ENCODE assay signal across 9 cellular contexts in the genomic region with DNA sequence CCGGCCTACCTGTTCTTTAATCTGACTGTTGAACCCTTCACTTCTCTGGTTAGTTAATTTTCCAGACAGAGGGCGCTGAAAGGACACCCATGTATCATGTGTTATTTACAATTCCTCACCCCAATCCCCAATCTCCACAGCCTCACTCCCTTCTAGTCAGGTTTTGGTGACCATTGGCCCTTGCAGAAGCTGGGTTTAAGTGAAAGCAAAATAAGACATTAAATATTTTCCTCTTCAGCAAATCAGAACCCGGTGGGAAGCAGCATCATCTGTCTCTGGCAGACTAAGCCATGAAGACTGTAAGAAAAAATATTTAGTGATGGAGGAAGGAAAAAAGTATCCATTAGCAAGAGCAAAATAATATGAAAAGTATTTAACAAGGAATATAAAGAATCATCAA. TPM values are rescaled to one million over a fixed set of nuclear protein-coding genes. Genes with fewer than 3 reads are reported as not detected.
DNase-seq lines count a peak whose midpoint lies in the region; ATAC-seq and TF ChIP-seq lines count a peak whose summit lies in the region.
"Had no signal": no experiment of that assay in that cellular context is flagged by ENCODE, and none has a peak within 500 bp of the region (broad histone marks: within the 10 kb centered on the region; RNA-seq: fewer than 3 reads in every experiment).

No MANE protein-coding gene starts in this region.

- TF ChIP-seq EP300 in gastroesophageal sphincter (IDR thresholded peaks at IDR 0.05) = no peak

- TF ChIP-seq POLR2A in gastroesophageal sphincter (IDR thresholded peaks at IDR 0.05) = no peak

- H3K9me3 ChIP-seq in gastroesophageal sphincter = no peaks in the 10 kb centered on the region
- H3K9me3 ChIP-seq: esophagus squamous epithelium had no signal

- WGBS in gastroesophageal sphincter (ENCODE audit: low coverage in 1 of 2), 2 donors = 43% methylated on average over 2 of the region's 3 CpGs; no CpG with 5 or more reads in 1 of the 2 donors

- CTCF ChIA-PET in activated CD4-positive, alpha-beta T cell treated with anti-CD3 and anti-CD28 coated beads for 36 hours (lab: Charles Lee) = interaction anchor here (0.7 kb wide), 1 partner anchor 14 kb away, joined by 3 read pairs; no protein-coding TSS in a partner anchor

- no peaks in the 10 kb centered on the region for H3K36me3 ChIP-seq in gastroesophageal sphincter
- H3K36me3 ChIP-seq: esophagus squamous epithelium had no signal

- no peak for TF ChIP-seq CTCF in gastroesophageal sphincter (IDR thresholded peaks at IDR 0.05)
- TF ChIP-seq CTCF in glutamatergic neuron (IDR thresholded peaks at IDR 0.05; ENCODE audit: partially characterized antibody, unreplicated experiment) = no peak

- intact Hi-C loops in activated CD4-positive, alpha-beta T cell treated with anti-CD3 and anti-CD28 coated beads for 36 hours (cut with DNase I, micrococcal nuclease) = no loop called here

- no peak overlapping the region for H3K4me3 Mint-ChIP-seq in activated CD4-positive, alpha-beta T cell treated with anti-CD3 and anti-CD28 coated beads for 36 hours
- peak overlapping the region; percentile 84 for H3K4me3 Mint-ChIP-seq in stimulated activated memory B cell treated with anti-CD40 and anti-IgM and Interleukin-4, amounts not matched to agents 10 μg/mL and 1 μg/mL and 100 μg/mL, for 72 hours
- no peak overlapping the region for H3K4me3 Mint-ChIP-seq in glutamatergic neuron (ENCODE audit: unreplicated experiment)

- no peaks in the 10 kb centered on the region for H3K36me3 Mint-ChIP-seq in activated CD4-positive, alpha-beta T cell treated with anti-CD3 and anti-CD28 coated beads for 36 hours (ENCODE audit: low read depth)
- peaks cover 26% of the 10 kb centered on the region for H3K36me3 Mint-ChIP-seq in stimulated activated memory B cell treated with anti-CD40 and anti-IgM and Interleukin-4, amounts not matched to agents 10 μg/mL and 1 μg/mL and 100 μg/mL, for 72 hours
- no peaks in the 10 kb centered on the region for H3K36me3 Mint-ChIP-seq in glutamatergic neuron (ENCODE audit: unreplicated experiment)

- POLR2A ChIA-PET in activated CD4-positive, alpha-beta T cell treated with anti-CD3 and anti-CD28 coated beads for 36 hours (lab: Charles Lee) = interaction anchor here (0.6 kb wide), 1 partner anchor 139 kb away, joined by 3 read pairs; no protein-coding TSS in a partner anchor

- H3K4me1 ChIP-seq in gastroesophageal sphincter = no peaks in the 10 kb centered on the region
- H3K4me1 ChIP-seq: esophagus squamous epithelium had no signal

- peak overlapping the region; percentile 40 for H3K27ac Mint-ChIP-seq in activated CD4-positive, alpha-beta T cell treated with anti-CD3 and anti-CD28 coated beads for 36 hours
- peak overlapping the region; percentile 100 for H3K27ac Mint-ChIP-seq in stimulated activated memory B cell treated with anti-CD40 and anti-IgM and Interleukin-4, amounts not matched to agents 10 μg/mL and 1 μg/mL and 100 μg/mL, for 72 hours
- H3K27ac Mint-ChIP-seq in glutamatergic neuron (ENCODE audit: unreplicated experiment) = no peak overlapping the region

- peaks cover 41% of the 10 kb centered on the region for H3K4me1 Mint-ChIP-seq in activated CD4-positive, alpha-beta T cell treated with anti-CD3 and anti-CD28 coated beads for 36 hours
- peaks cover 86% of the 10 kb centered on the region for H3K4me1 Mint-ChIP-seq in stimulated activated memory B cell treated with anti-CD40 and anti-IgM and Interleukin-4, amounts not matched to agents 10 μg/mL and 1 μg/mL and 100 μg/mL, for 72 hours
- no peaks in the 10 kb centered on the region for H3K4me1 Mint-ChIP-seq in glutamatergic neuron (ENCODE audit: low read depth, unreplicated experiment)

- peak; percentile 56 for DNase-seq in activated CD4-positive, alpha-beta T cell treated with anti-CD3 and anti-CD28 coated beads for 36 hours
- DNase-seq in activated CD4-positive, alpha-beta T cell treated with anti-CD3 and anti-CD28 coated beads for 1 hour = no peak
- peak; percentile 17 for DNase-seq in M059J (ENCODE audit: low read depth)
- DNase-seq in dermis blood vessel endothelial cell = peak; percentile 61
- no peak for DNase-seq in activated CD8-positive, alpha-beta memory T cell treated with anti-CD3 and anti-CD28 coated beads for 24 hours
- DNase-seq in glutamatergic neuron = no peak
- DNase-seq: esophagus squamous epithelium had no signal

- H3K27me3 ChIP-seq in gastroesophageal sphincter = no peaks in the 10 kb centered on the region
- H3K27me3 ChIP-seq: esophagus squamous epithelium had no signal

- no peak overlapping the region for H3K4me3 ChIP-seq in gastroesophageal sphincter
- H3K4me3 ChIP-seq: esophagus squamous epithelium had no signal

- peak; percentile 45 for ATAC-seq in activated CD4-positive, alpha-beta T cell treated with anti-CD3 and anti-CD28 coated beads for 36 hours
- peak; percentile 84 for ATAC-seq in stimulated activated memory B cell treated with anti-CD40 and anti-IgM and Interleukin-4, amounts not matched to agents 10 μg/mL and 1 μg/mL and 100 μg/mL, for 72 hours
- ATAC-seq in gastroesophageal sphincter = no peak

- no peak overlapping the region for H3K27ac ChIP-seq in gastroesophageal sphincter

- H3K27me3 Mint-ChIP-seq in activated CD4-positive, alpha-beta T cell treated with anti-CD3 and anti-CD28 coated beads for 36 hours = no peaks in the 10 kb centered on the region
- no peaks in the 10 kb centered on the region for H3K27me3 Mint-ChIP-seq in stimulated activated memory B cell treated with anti-CD40 and anti-IgM and Interleukin-4, amounts not matched to agents 10 μg/mL and 1 μg/mL and 100 μg/mL, for 72 hours
- no peaks in the 10 kb centered on the region for H3K27me3 Mint-ChIP-seq in glutamatergic neuron (ENCODE audit: unreplicated experiment)

- no peaks in the 10 kb centered on the region for H3K9me3 Mint-ChIP-seq in activated CD4-positive, alpha-beta T cell treated with anti-CD3 and anti-CD28 coated beads for 36 hours (ENCODE audit: low read depth)
- H3K9me3 Mint-ChIP-seq in stimulated activated memory B cell treated with anti-CD40 and anti-IgM and Interleukin-4, amounts not matched to agents 10 μg/mL and 1 μg/mL and 100 μg/mL, for 72 hours = peaks cover 13% of the 10 kb centered on the region
- H3K9me3 Mint-ChIP-seq in glutamatergic neuron (ENCODE audit: unreplicated experiment) = no peaks in the 10 kb centered on the region

RNA-seq across cellular contexts. Expression of gene HLA-DQA1, which starts 9.4 kb away (rescaled TPM):
- total RNA-seq in activated CD4-positive, alpha-beta T cell treated with anti-CD3 and anti-CD28 coated beads for 36 hours = under 1 TPM; 0.32 to 0.61 TPM
- not detected in 2 replicates for total RNA-seq in M059J (2014; rRNA removed; shearing (Covaris generic))
- total RNA-seq in dermis blood vessel endothelial cell = not detected in 2 replicates
- 1 to 10 TPM in 3 of 4 donors, not detected in 1; 1.7 to 7.8 (median 4.3) TPM for total RNA-seq in gastroesophageal sphincter
- not detected for total RNA-seq in glutamatergic neuron (ENCODE audit: unreplicated experiment)

RNA-seq across cellular contexts. Expression of gene HLA-DRB1, which starts 38.2 kb away (rescaled TPM):
- total RNA-seq in activated CD4-positive, alpha-beta T cell treated with anti-CD3 and anti-CD28 coated beads for 36 hours = 10 to 100 TPM; 12.7 to 16.6 TPM
- 0.17 TPM in 1 of 2 replicates, not detected in the other for total RNA-seq in M059J (2014; rRNA removed; shearing (Covaris generic))
- 0.17 TPM in 1 of 2 replicates, not detected in the other for total RNA-seq in dermis blood vessel endothelial cell
- total RNA-seq in gastroesophageal sphincter = 10 to 100 TPM in 3 of 4 donors, 1 to 10 TPM in 1; 5.8 to 80.7 (median 55.5) TPM
- total RNA-seq in glutamatergic neuron (ENCODE audit: unreplicated experiment) = 0.34 TPM

RNA-seq across cellular contexts. Expression of gene HLA-DQB1, which starts 38.6 kb away (rescaled TPM):
- 1 to 10 TPM; 2.3 to 3.1 TPM for total RNA-seq in activated CD4-positive, alpha-beta T cell treated with anti-CD3 and anti-CD28 coated beads for 36 hours
- total RNA-seq in M059J (2014; rRNA removed; shearing (Covaris generic)) = not detected in 2 replicates
- total RNA-seq in dermis blood vessel endothelial cell = not detected in 2 replicates
- 1 to 10 TPM in 3 of 4 donors, under 1 TPM in 1; 0.16 to 5.8 (median 1.4) TPM for total RNA-seq in gastroesophageal sphincter
- total RNA-seq in glutamatergic neuron (ENCODE audit: unreplicated experiment) = not detected

Comparison
In these comparisons a context has a peak if more than half of its experiments do, and no peak if none do; other contexts are left out.
1. DNase-seq: peak in activated CD4-positive, alpha-beta T cell treated with anti-CD3 and anti-CD28 coated beads for 36 hours (single experiment), M059J (single experiment) and dermis blood vessel endothelial cell (single experiment); none in activated CD4-positive, alpha-beta T cell treated with anti-CD3 and anti-CD28 coated beads for 1 hour (single experiment), activated CD8-positive, alpha-beta memory T cell treated with anti-CD3 and anti-CD28 coated beads for 24 hours (single experiment) and glutamatergic neuron (single experiment).